1 cellular context compared by ENCODE assay signal in genomic region chr12:53005215-53005985, GRCh38.
TF ChIP-seq lines count a peak whose summit lies in the region.

No MANE protein-coding gene starts in this region.

TF ChIP-seq in K562, 482 proteins besides CTCF, POLR2A, EP300 and RAD21 (continued from another document and continues in another):
- 0 out of 2 replicates have a peak, but pooled peaks have one; percentile 39 for TF ChIP-seq SMARCC2 (IDR thresholded peaks at IDR 0.05; ENCODE audit: low read depth)
- TF ChIP-seq CSDE1 (IDR thresholded peaks at IDR 0.05): no peak
- TF ChIP-seq NR2C1 (IDR thresholded peaks at IDR 0.05): no peak
- TF ChIP-seq NR2C1 (tag; IDR thresholded peaks at IDR 0.05): no peak
- TF ChIP-seq PRDM10 (IDR thresholded peaks at IDR 0.05; ENCODE audit: partially characterized antibody): peak; percentile 88
- no peak for TF ChIP-seq SAP30 (IDR thresholded peaks at IDR 0.05; ENCODE audit: borderline replicate concordance, insufficient read depth, low read depth, low read length, poor library complexity, severe bottlenecking)
- no peak for TF ChIP-seq IRF1 (CRISPR knock-in tag; IDR thresholded peaks at IDR 0.05; ENCODE audit: borderline replicate concordance)
- no peak for TF ChIP-seq POLR3G (IDR thresholded peaks at IDR 0.05; ENCODE audit: extremely low read depth, insufficient read length, insufficient replicate concordance)
- no peak for TF ChIP-seq HBP1 (CRISPR knock-in tag; IDR thresholded peaks at IDR 0.05)
- TF ChIP-seq CREB1 (IDR thresholded peaks at IDR 0.05): no peak
- TF ChIP-seq CREB1 (CRISPR knock-in tag; IDR thresholded peaks at IDR 0.05): no peak
- TF ChIP-seq HEY1 (CRISPR knock-in tag; IDR thresholded peaks at IDR 0.05; ENCODE audit: borderline replicate concordance): no peak
- TF ChIP-seq ZNF75A (CRISPR knock-in tag; IDR thresholded peaks at IDR 0.05): no peak
- no peak for TF ChIP-seq RREB1 (CRISPR knock-in tag; IDR thresholded peaks at IDR 0.05)
- TF ChIP-seq GABPB2 (CRISPR knock-in tag; conservative IDR thresholded peaks at IDR 0.05): no peak
- no peak for TF ChIP-seq RBM14 (IDR thresholded peaks at IDR 0.05; ENCODE audit: borderline replicate concordance, insufficient read depth, low read depth, low read length)
- TF ChIP-seq ZNF76 (CRISPR knock-in tag; IDR thresholded peaks at IDR 0.05; ENCODE audit: borderline replicate concordance): no peak
- no peak for TF ChIP-seq CBX2 (IDR thresholded peaks at IDR 0.05; ENCODE audit: insufficient read depth, low read length, poor library complexity, severe bottlenecking)
- no peak for TF ChIP-seq FOSL1 (tag; conservative IDR thresholded peaks at IDR 0.05)
- TF ChIP-seq EZH2 (IDR thresholded peaks at IDR 0.05; ENCODE audit: borderline replicate concordance, low read depth, low read length): no peak
- TF ChIP-seq ZNF449 (CRISPR knock-in tag; IDR thresholded peaks at IDR 0.05): no peak
- TF ChIP-seq FOXP4 (CRISPR knock-in tag; IDR thresholded peaks at IDR 0.05; ENCODE audit: borderline replicate concordance): no peak
- peak; percentile 22; the same call in 1 of the 2 replicates for TF ChIP-seq SMARCA4 (IDR thresholded peaks at IDR 0.05)
- no peak for TF ChIP-seq ZHX1 (conservative IDR thresholded peaks at IDR 0.05; ENCODE audit: low read length)
- peak; percentile 68 for TF ChIP-seq ZFX (CRISPR knock-in tag; IDR thresholded peaks at IDR 0.05)
- no peak for TF ChIP-seq SMARCB1 (IDR thresholded peaks at IDR 0.05; ENCODE audit: insufficient read length, low read depth)
- no peak for TF ChIP-seq XRCC4 (IDR thresholded peaks at IDR 0.05; ENCODE audit: extremely low read depth, insufficient read depth, insufficient read length)
- TF ChIP-seq ZNF282 (CRISPR knock-in tag; IDR thresholded peaks at IDR 0.05): no peak
- no peak for TF ChIP-seq NFRKB (IDR thresholded peaks at IDR 0.05; ENCODE audit: low read depth)
- TF ChIP-seq BRF1 (IDR thresholded peaks at IDR 0.05; ENCODE audit: borderline replicate concordance, extremely low read depth, insufficient read length): no peak
- no peak for TF ChIP-seq BHLHE40 (IDR thresholded peaks at IDR 0.05; ENCODE audit: low read length)
- no peak for TF ChIP-seq CHCHD3 (CRISPR knock-in tag; IDR thresholded peaks at IDR 0.05)
- no peak for TF ChIP-seq HMGXB4 (CRISPR knock-in tag; IDR thresholded peaks at IDR 0.05)
- TF ChIP-seq LCOR (CRISPR knock-in tag; IDR thresholded peaks at IDR 0.05): 0 out of 2 replicates have a peak, but pooled peaks have one; percentile 4
